Comparison of ENCODE assay signal across 8 cellular contexts in the genomic region with DNA sequence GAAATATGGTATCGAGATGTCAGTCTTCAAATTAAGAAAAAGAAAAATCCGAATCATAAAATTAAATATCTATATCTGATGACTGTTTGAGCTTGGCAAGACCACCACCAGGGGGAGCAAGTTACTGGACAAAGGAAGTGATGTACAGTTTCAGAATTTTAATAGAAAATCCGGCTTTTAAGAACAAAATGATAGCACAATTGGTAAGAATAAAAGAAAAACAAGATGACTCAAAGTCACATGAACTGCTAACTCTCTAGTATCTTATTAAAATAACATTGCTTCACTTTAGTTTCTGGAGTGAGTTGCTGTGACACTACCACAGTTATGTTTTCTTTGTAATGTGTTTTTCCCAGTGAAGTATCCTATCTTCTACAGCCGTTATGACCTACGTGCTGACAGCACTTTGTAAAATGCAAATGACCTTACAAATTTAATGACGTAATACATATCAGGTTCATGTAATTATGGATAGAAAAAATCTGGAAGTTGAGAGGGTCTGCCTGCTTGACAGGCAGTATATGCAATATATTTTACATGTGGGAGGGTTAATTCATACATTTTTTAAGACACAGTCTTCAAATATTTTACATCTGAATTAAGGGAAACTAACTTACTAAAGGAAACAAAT.
A peak's percentile ranks its signal among the peaks of the same experiment; 100 is the strongest.
DNase-seq lines count a peak whose midpoint lies in the region; ATAC-seq and TF ChIP-seq lines count a peak whose summit lies in the region.

No MANE protein-coding gene starts in this region.

- no peak overlapping the region for H3K4me2 ChIP-seq in KMS-11

- intact Hi-C loops in prostate gland (cut with DNase I) = loop anchor here (5.0 kb wide), 1 partner anchor 1149 kb away; no protein-coding TSS in a partner anchor
- intact Hi-C loops in naive thymus-derived CD4-positive, alpha-beta T cell (cut with micrococcal nuclease) = no loop called here

- no peak overlapping the region for H3K9ac ChIP-seq in KMS-11

- DNase-seq in AG04449 (ENCODE audit: low read depth, low spot score) = peak; percentile 24
- peak; percentile 3 for DNase-seq in GM04503 (ENCODE audit: low read depth)
- peak; percentile 18 for DNase-seq in T1000 (lab: John Stamatoyannopoulos, UW)
- DNase-seq in fibroblast of villous mesenchyme (ENCODE audit: low read depth) = peak; percentile 43
- DNase-seq in prostate gland (ENCODE audit: low spot score) = no peak
- no peak for DNase-seq in naive thymus-derived CD4-positive, alpha-beta T cell

- no peaks in the 10 kb centered on the region for H4K20me1 ChIP-seq in KMS-11 (ENCODE audit: insufficient read depth)

- WGBS in prostate gland = 28% methylated on average over 6 of the region's 6 CpGs

- H3K27me3 Mint-ChIP-seq in naive thymus-derived CD4-positive, alpha-beta T cell = no peaks in the 10 kb centered on the region

- H3K27ac ChIP-seq in KMS-11 (no peak overlapping the region), prostate gland (no peak overlapping the region)
- no peak overlapping the region for H3K27ac ChIP-seq in naive thymus-derived CD4-positive, alpha-beta T cell (ENCODE audit: low read depth, low read length)

- H3K27me3 ChIP-seq in KMS-11 (ENCODE audit: insufficient read depth, low read depth) (no peaks in the 10 kb centered on the region), prostate gland (replicated peaks; ENCODE audit: insufficient read depth) (no peaks in the 10 kb centered on the region)
- no peaks in the 10 kb centered on the region for H3K27me3 ChIP-seq in naive thymus-derived CD4-positive, alpha-beta T cell (ENCODE audit: control insufficient read depth in 2 of 2, insufficient read depth in 2 of 2, low read length in 2 of 2)

- H3K4me3 ChIP-seq in AG04449 (ENCODE audit: low read depth, low read length) (no peak overlapping the region), KMS-11 (IDR thresholded peaks at IDR 0.05; ENCODE audit: insufficient read depth, low read depth, low read length) (no peak overlapping the region), fibroblast of villous mesenchyme (ENCODE audit: low read depth, low read length) (no peak overlapping the region), prostate gland (no peak overlapping the region)
- H3K4me3 ChIP-seq in naive thymus-derived CD4-positive, alpha-beta T cell (ENCODE audit: low read length) = no peak overlapping the region

- ATAC-seq in naive thymus-derived CD4-positive, alpha-beta T cell = no peak
- no peak for ATAC-seq in HG03439 (IDR thresholded peaks at IDR 0.05; ENCODE audit: unreplicated experiment)

- H3K36me3 ChIP-seq in KMS-11 (ENCODE audit: insufficient read depth) = no peaks in the 10 kb centered on the region
- H3K36me3 ChIP-seq in prostate gland = no peaks in the 10 kb centered on the region
- no peaks in the 10 kb centered on the region for H3K36me3 ChIP-seq in naive thymus-derived CD4-positive, alpha-beta T cell (ENCODE audit: control insufficient read depth in 2 of 3, insufficient read depth in 3 of 3, low read length in 3 of 3)

- no peak overlapping the region for H3K27ac Mint-ChIP-seq in naive thymus-derived CD4-positive, alpha-beta T cell

- H3K79me2 ChIP-seq in KMS-11 (ENCODE audit: insufficient read depth, low read depth) = no peaks in the 10 kb centered on the region

- POLR2A ChIA-PET in AG04449 (lab: Yijun Ruan, JAX) = no interaction called here
- POLR2A ChIA-PET in naive thymus-derived CD4-positive, alpha-beta T cell (lab: Charles Lee) = no interaction called here

- CTCF ChIA-PET in AG04449 (lab: Yijun Ruan, JAX) = interaction anchor here (0.8 to 1.7 kb wide), 8 partner anchors 8 to 1162 kb away, joined by 3 to 10 read pairs (median 5); no protein-coding TSS in a partner anchor
- CTCF ChIA-PET in naive thymus-derived CD4-positive, alpha-beta T cell (lab: Charles Lee) = no interaction called here

- H3K4me3 Mint-ChIP-seq in naive thymus-derived CD4-positive, alpha-beta T cell = no peak overlapping the region

- no peak overlapping the region for H2AFZ ChIP-seq in KMS-11 (ENCODE audit: low read depth)

- peaks cover 0 to 7% (median 0%) of the 10 kb centered on the region in 11 donors for H3K9me3 Mint-ChIP-seq in naive thymus-derived CD4-positive, alpha-beta T cell

- no peaks in the 10 kb centered on the region for H3K9me3 ChIP-seq in prostate gland
- H3K9me3 ChIP-seq in naive thymus-derived CD4-positive, alpha-beta T cell (ENCODE audit: control insufficient read depth in 2 of 3, low read length in 3 of 3) = no peaks in the 10 kb centered on the region

- no peaks in the 10 kb centered on the region for H3K4me1 Mint-ChIP-seq in naive thymus-derived CD4-positive, alpha-beta T cell

- peaks cover 4% of the 10 kb centered on the region for H3K4me1 ChIP-seq in KMS-11 (ENCODE audit: low read depth, poor library complexity, severe bottlenecking)
- H3K4me1 ChIP-seq in prostate gland (replicated peaks) = no peaks in the 10 kb centered on the region
- H3K4me1 ChIP-seq in naive thymus-derived CD4-positive, alpha-beta T cell (ENCODE audit: control insufficient read depth in 2 of 2, insufficient read depth in 2 of 2, low read length in 2 of 2) = no peaks in the 10 kb centered on the region

- no peak for TF ChIP-seq POLR2A in prostate gland (IDR thresholded peaks at IDR 0.05)

- no peaks in the 10 kb centered on the region for H3K36me3 Mint-ChIP-seq in naive thymus-derived CD4-positive, alpha-beta T cell

- TF ChIP-seq CTCF in AG04449 (IDR thresholded peaks at IDR 0.05; ENCODE audit: insufficient read depth, low read length, missing control alignments) = peak; percentile 47
- peak; percentile 77 for TF ChIP-seq CTCF in KMS-11 (conservative IDR thresholded peaks at IDR 0.05; ENCODE audit: low read depth, low read length)
- peak; percentile 60 for TF ChIP-seq CTCF in fibroblast of villous mesenchyme (IDR thresholded peaks at IDR 0.05; ENCODE audit: insufficient read depth, low read depth, low read length)
- TF ChIP-seq CTCF in prostate gland (IDR thresholded peaks at IDR 0.05) = peak in 3 of 4 experiments; percentile 21 to 58 (median 37)

Comparison
In these comparisons a context has a peak if more than half of its experiments do, and no peak if none do; other contexts are left out.
1. DNase-seq: peak in AG04449 (single experiment), GM04503 (single experiment), T1000 (single experiment) and fibroblast of villous mesenchyme (single experiment); none in prostate gland (single experiment) and naive thymus-derived CD4-positive, alpha-beta T cell (0 of 9).
2. Peak in every context shown above with its lines, with median percentiles within 50 percentile points of each other: CTCF ChIP-seq.